Comparison of ENCODE assay signal across 1 cellular context in the genomic region with DNA sequence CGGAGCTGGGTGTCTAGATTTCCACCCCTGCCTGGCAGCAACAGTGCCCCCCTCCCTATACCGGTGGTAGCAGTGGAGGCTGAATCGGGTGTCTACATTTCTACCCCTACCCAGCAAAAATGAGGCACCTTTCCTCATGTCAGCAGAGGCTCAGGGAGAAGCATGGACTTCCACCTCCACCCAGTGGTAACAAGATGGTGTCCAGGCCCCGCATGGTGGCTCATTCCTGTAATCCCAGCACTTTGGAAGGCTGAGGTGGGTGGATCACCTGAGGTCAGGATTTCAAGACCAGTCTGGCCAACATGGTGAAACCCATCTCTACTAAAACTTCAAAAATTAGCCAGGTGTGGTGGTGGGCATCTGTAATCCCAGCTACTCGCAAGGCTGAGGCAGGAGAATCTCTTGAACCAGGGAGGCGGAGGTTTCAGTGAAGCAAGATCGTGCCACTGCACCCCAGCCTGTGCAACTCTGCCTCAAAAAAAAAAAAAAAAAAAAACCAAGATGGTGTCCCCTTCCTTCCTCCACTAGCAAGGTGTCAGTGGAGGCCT.
TF ChIP-seq lines count a peak whose summit lies in the region.

No MANE protein-coding gene starts in this region.

TF ChIP-seq in GM12878, 131 proteins besides CTCF, POLR2A, EP300 and RAD21:
- no peak for TF ChIP-seq SMARCA5 (IDR thresholded peaks at IDR 0.05)
- TF ChIP-seq RBBP5 (conservative IDR thresholded peaks at IDR 0.05), result no peak
- TF ChIP-seq SPI1 (IDR thresholded peaks at IDR 0.05; ENCODE audit: borderline replicate concordance, insufficient read depth, low read depth, low read length), result no peak
- TF ChIP-seq HSF1 (IDR thresholded peaks at IDR 0.05; ENCODE audit: low read depth, low read length), result no peak
- TF ChIP-seq STAT1 (conservative IDR thresholded peaks at IDR 0.05), result no peak
- TF ChIP-seq MEF2A (IDR thresholded peaks at IDR 0.05; ENCODE audit: insufficient read depth, low read depth, low read length), result no peak
- TF ChIP-seq PKNOX1 (IDR thresholded peaks at IDR 0.05), result no peak
- no peak for TF ChIP-seq CHD1 (IDR thresholded peaks at IDR 0.05; ENCODE audit: low read depth, low read length)
- no peak for TF ChIP-seq NR2C1 (IDR thresholded peaks at IDR 0.05)
- TF ChIP-seq TCF3 (IDR thresholded peaks at IDR 0.05; ENCODE audit: borderline replicate concordance, insufficient read depth, low read depth, low read length), result no peak
- no peak for TF ChIP-seq SREBF1 (IDR thresholded peaks at IDR 0.05; ENCODE audit: low read length)
- TF ChIP-seq ZZZ3 (IDR thresholded peaks at IDR 0.05; ENCODE audit: control insufficient read depth, insufficient read length, low read depth), result no peak
